ENCODE assay signal across 8 cellular contexts in the genomic region with DNA sequence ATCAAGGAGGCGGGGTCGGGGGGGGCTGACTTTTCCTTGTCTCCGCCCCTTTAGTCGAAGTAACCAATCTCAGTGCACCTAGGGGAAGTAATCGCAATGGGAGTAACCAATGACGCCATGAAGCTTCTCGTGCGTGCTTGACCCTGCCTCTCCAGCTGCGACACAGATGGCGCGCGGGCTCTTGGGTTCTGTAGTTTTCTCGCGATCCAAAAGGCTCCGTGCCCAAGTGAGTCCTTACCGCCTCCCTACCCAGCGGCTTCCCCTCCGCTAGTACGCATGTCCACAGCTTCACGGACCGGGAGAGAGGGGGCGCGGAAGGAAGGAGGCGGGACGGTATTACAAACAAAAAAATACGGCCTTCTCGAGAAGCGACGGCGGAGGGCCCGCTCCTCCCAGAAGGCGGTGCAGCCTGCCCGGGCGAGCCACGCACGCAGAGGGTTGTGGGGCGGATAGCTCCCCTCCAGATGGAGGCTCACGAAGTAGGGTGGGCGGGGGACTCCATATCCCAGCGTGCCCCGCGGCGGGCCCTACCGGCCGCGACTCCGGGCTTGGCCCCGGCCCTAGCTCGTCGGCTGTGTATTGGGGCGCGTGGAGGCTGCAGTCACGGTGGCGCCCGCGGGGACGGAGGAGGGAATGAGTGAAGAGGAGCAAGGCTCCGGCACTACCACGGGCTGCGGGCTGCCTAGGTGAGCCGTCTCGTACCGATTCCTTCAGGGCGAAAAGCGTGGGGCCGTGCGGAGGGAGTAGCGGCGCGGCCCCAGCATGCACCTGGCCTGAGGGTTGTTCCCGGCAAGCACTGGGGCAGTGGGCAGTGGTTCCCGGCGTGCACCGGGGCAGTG. TPM values are rescaled to one million over a fixed set of nuclear protein-coding genes. Genes with fewer than 3 reads are reported as not detected.
DNase-seq lines count a peak whose midpoint lies in the region; ATAC-seq, FAIRE-seq and TF ChIP-seq lines count a peak whose summit lies in the region.

A gene with protein sequence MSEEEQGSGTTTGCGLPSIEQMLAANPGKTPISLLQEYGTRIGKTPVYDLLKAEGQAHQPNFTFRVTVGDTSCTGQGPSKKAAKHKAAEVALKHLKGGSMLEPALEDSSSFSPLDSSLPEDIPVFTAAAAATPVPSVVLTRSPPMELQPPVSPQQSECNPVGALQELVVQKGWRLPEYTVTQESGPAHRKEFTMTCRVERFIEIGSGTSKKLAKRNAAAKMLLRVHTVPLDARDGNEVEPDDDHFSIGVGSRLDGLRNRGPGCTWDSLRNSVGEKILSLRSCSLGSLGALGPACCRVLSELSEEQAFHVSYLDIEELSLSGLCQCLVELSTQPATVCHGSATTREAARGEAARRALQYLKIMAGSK (plus strand): TSS at position 508 of the 839 bp plus-strand sequence. CDS start 126 bp downstream, at position 634.

- peak; percentile 87 for FAIRE-seq in urothelium cell line (lab: Jason Lieb, UNC)

- H3K9me3 ChIP-seq in right atrium auricular region = no peaks in the 10 kb centered on the region
- H3K9me3 ChIP-seq in psoas muscle = no peaks in the 10 kb centered on the region

- ATAC-seq in GM18499 (IDR thresholded peaks at IDR 0.05; ENCODE audit: insufficient read depth, unreplicated experiment) = peak; percentile 72
- ATAC-seq in HG02943 (IDR thresholded peaks at IDR 0.05; ENCODE audit: low read depth, unreplicated experiment) = peak; percentile 82
- peak; percentile 87 to 89 (median 88) for ATAC-seq in psoas muscle

- TF ChIP-seq CTCF in right atrium auricular region (IDR thresholded peaks at IDR 0.05) (no peak), psoas muscle (IDR thresholded peaks at IDR 0.05) (no peak)

- H3K4me1 ChIP-seq in right atrium auricular region (peaks cover 0 to 38% of the 10 kb centered on the region in 2 donors), psoas muscle (peaks cover 20% of the 10 kb centered on the region)

- DNase-seq in NCI-H187 treated with DMSO at 0.1 percent for 48 hours (lab: John Stamatoyannopoulos, UW) = peak; percentile 99
- peak; percentile 95 to 100 (median 99) for DNase-seq in anterior cingulate cortex (lab: John Stamatoyannopoulos, UW)
- DNase-seq in right atrium auricular region (ENCODE audit: low spot score) = peak; percentile 100
- DNase-seq in psoas muscle = peak; percentile 97 to 98
- DNase-seq in urothelium cell line (ENCODE audit: low spot score) = peak; percentile 96

- 0 to 1% (median 0%) methylated on average over 44 to 74 of the region's 74 CpGs for WGBS in psoas muscle, 3 donors

- H3K36me3 ChIP-seq in right atrium auricular region = peaks cover 6% of the 10 kb centered on the region
- peaks cover 0 to 23% of the 10 kb centered on the region in 2 donors for H3K36me3 ChIP-seq in psoas muscle (ENCODE audit: insufficient read depth in 1 of 2, low read depth in 1 of 2)

- peak within 1 kb of the TSS; percentile 68 to 71 for H3K4me3 ChIP-seq in right atrium auricular region
- H3K4me3 ChIP-seq in psoas muscle = peak within 1 kb of the TSS; percentile 85

- H3K27ac ChIP-seq in right atrium auricular region = peak within 1 kb of the TSS; percentile 98
- H3K27ac ChIP-seq in psoas muscle = peak within 1 kb of the TSS; percentile 96

- H3K27me3 ChIP-seq in right atrium auricular region (no peaks in the 10 kb centered on the region), psoas muscle (ENCODE audit: insufficient read depth in 3 of 3, low read length in 2 of 3) (no peaks in the 10 kb centered on the region)

- intact Hi-C loops in T-helper 2 cell treated with Interferon-gamma antibody and Interleukin-4, amounts not matched to agents 100 ng/mL and 5 ng/mL, for 36 hours (cut with micrococcal nuclease) = loop anchor here (1.0 to 2.0 kb wide), 9 partner anchors 7 to 494 kb away; a partner anchor contains a TSS
- intact Hi-C loops in psoas muscle (cut with DNase I) = loop anchor here in 1 of 2 donors (2.0 kb wide), 1 partner anchor 176 kb away; no protein-coding TSS in a partner anchor

RNA-seq across cellular contexts. Expression of the gene that starts here (rescaled TPM):
- 41.2 and 43.8 TPM in 2 replicates for total RNA-seq in T-helper 2 cell treated with Interferon-gamma antibody and Interleukin-4, amounts not matched to agents 100 ng/mL and 5 ng/mL, for 36 hours
- total RNA-seq in right atrium auricular region (10 to 100 TPM; 11.1 to 18.9 TPM), psoas muscle (10 to 100 TPM in 2 of 4 donors, 1 to 10 TPM in 2; 7.6 to 10.8 (median 10.4) TPM)
- 10 to 100 TPM; 10.2 to 23.3 (median 21.2) TPM for polyA plus RNA-seq in psoas muscle

Comparison
In these comparisons a context has a peak if more than half of its experiments do, and no peak if none do; other contexts are left out.
1. Peak in every context shown above with its lines: DNase-seq, ATAC-seq, H3K4me3 ChIP-seq and H3K27ac ChIP-seq.